In the genomic region with DNA sequence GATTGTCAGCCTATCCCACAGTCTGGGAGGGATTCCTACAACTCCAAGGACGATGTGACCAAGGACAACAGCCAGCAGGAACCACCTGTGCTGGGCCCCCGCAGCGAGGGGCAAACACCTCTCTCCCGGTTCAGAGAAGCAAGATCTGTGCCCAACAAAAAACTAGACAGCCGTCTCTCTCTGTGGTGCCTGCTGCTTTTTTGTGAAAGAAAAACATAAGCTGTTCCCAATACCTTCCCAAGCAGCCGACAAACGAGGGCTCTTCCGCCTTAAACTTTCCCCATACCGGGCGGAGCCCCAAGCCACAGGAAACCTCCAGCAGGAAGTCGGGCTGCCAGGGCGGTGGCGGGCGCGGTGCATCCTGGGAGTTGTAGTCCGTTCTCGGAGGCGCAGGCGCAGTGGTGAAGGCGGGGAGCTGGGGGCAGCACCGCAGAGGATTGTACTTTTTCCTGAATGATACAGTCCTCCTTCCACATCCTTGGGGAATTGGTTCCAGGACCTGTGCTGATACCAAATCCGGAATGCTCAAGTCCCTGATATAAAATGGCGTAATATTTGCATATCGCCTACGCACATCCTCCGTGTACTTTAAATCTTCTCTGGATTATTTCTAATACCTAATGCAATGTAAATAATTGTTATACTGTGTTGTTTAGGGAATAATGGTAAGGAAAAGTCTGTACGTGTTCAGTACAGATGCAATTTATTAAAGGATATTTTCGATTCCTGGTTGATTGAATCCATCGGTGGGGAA, we compare ENCODE assay signal across 1 cellular context.
TF ChIP-seq lines count a peak whose summit lies in the region.

No MANE protein-coding gene starts in this region.

TF ChIP-seq in HepG2, 621 proteins besides CTCF, POLR2A, EP300 and RAD21 (continued from another document and continues in another):
- TF ChIP-seq ZGPAT (CRISPR knock-in tag; IDR thresholded peaks at IDR 0.05), result peak; percentile 60
- peak; percentile 88; the same call in 1 of the 2 replicates for TF ChIP-seq ZNF33A (CRISPR knock-in tag; IDR thresholded peaks at IDR 0.05; ENCODE audit: borderline replicate concordance)
- no peak for TF ChIP-seq ZNF326 (CRISPR knock-in tag; IDR thresholded peaks at IDR 0.05; ENCODE audit: borderline replicate concordance)
- TF ChIP-seq ZNF234 (CRISPR knock-in tag; conservative IDR thresholded peaks at IDR 0.05), result no peak
- TF ChIP-seq HOXD1 (CRISPR knock-in tag; IDR thresholded peaks at IDR 0.05), result no peak
- TF ChIP-seq MLLT10 (CRISPR knock-in tag; IDR thresholded peaks at IDR 0.05), result no peak
- TF ChIP-seq ZNF713 (CRISPR knock-in tag; IDR thresholded peaks at IDR 0.05), result no peak
- TF ChIP-seq SMARCE1 (IDR thresholded peaks at IDR 0.05; ENCODE audit: borderline replicate concordance), result no peak
- TF ChIP-seq, protein P1, sequence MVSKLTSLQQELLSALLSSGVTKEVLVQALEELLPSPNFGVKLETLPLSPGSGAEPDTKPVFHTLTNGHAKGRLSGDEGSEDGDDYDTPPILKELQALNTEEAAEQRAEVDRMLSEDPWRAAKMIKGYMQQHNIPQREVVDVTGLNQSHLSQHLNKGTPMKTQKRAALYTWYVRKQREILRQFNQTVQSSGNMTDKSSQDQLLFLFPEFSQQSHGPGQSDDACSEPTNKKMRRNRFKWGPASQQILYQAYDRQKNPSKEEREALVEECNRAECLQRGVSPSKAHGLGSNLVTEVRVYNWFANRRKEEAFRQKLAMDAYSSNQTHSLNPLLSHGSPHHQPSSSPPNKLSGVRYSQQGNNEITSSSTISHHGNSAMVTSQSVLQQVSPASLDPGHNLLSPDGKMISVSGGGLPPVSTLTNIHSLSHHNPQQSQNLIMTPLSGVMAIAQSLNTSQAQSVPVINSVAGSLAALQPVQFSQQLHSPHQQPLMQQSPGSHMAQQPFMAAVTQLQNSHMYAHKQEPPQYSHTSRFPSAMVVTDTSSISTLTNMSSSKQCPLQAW (CRISPR knock-in tag; IDR thresholded peaks at IDR 0.05), result no peak
- TF ChIP-seq THAP11 (CRISPR knock-in tag; IDR thresholded peaks at IDR 0.05), result peak; percentile 98
- TF ChIP-seq, protein P2, sequence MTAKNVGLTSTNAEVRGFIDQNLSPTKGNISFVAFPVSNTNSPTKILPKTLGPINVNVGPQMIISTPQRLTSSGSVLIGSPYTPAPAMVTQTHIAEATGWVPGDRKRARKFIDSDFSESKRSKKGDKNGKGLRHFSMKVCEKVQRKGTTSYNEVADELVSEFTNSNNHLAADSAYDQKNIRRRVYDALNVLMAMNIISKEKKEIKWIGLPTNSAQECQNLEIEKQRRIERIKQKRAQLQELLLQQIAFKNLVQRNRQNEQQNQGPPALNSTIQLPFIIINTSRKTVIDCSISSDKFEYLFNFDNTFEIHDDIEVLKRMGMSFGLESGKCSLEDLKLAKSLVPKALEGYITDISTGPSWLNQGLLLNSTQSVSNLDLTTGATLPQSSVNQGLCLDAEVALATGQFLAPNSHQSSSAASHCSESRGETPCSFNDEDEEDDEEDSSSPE (CRISPR knock-in tag; IDR thresholded peaks at IDR 0.05), result peak; percentile 52; the same call in 1 of the 2 replicates
- no peak for TF ChIP-seq IKZF4 (CRISPR knock-in tag; IDR thresholded peaks at IDR 0.05; ENCODE audit: borderline replicate concordance, low read depth, not compliant biosample characterization)
- TF ChIP-seq ZNF660 (CRISPR knock-in tag; IDR thresholded peaks at IDR 0.05; ENCODE audit: borderline replicate concordance, low read depth), result no peak
- TF ChIP-seq SP4 (CRISPR knock-in tag; IDR thresholded peaks at IDR 0.05), result peak; percentile 45; the same call in 1 of the 2 replicates
- no peak for TF ChIP-seq ZBTB1 (CRISPR knock-in tag; IDR thresholded peaks at IDR 0.05; ENCODE audit: borderline replicate concordance)
- TF ChIP-seq, protein P3, sequence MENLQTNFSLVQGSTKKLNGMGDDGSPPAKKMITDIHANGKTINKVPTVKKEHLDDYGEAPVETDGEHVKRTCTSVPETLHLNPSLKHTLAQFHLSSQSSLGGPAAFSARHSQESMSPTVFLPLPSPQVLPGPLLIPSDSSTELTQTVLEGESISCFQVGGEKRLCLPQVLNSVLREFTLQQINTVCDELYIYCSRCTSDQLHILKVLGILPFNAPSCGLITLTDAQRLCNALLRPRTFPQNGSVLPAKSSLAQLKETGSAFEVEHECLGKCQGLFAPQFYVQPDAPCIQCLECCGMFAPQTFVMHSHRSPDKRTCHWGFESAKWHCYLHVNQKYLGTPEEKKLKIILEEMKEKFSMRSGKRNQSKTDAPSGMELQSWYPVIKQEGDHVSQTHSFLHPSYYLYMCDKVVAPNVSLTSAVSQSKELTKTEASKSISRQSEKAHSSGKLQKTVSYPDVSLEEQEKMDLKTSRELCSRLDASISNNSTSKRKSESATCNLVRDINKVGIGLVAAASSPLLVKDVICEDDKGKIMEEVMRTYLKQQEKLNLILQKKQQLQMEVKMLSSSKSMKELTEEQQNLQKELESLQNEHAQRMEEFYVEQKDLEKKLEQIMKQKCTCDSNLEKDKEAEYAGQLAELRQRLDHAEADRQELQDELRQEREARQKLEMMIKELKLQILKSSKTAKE (CRISPR knock-in tag; IDR thresholded peaks at IDR 0.05; ENCODE audit: borderline replicate concordance), result no peak
- no peak for TF ChIP-seq SSRP1 (CRISPR knock-in tag; IDR thresholded peaks at IDR 0.05)
- TF ChIP-seq WIZ (CRISPR knock-in tag; IDR thresholded peaks at IDR 0.05), result no peak
- no peak for TF ChIP-seq ZNF780A (CRISPR knock-in tag; IDR thresholded peaks at IDR 0.05)
- no peak for TF ChIP-seq RBAK (CRISPR knock-in tag; IDR thresholded peaks at IDR 0.05)
- TF ChIP-seq JUNB (CRISPR knock-in tag; IDR thresholded peaks at IDR 0.05; ENCODE audit: borderline replicate concordance), result no peak
- no peak for TF ChIP-seq FOXO1 (CRISPR knock-in tag; IDR thresholded peaks at IDR 0.05)
- peak; percentile 53; the same call in 1 of the 2 replicates for TF ChIP-seq TOE1 (CRISPR knock-in tag; IDR thresholded peaks at IDR 0.05)
- peak; percentile 13; the same call in 1 of the 2 replicates for TF ChIP-seq RXRB (CRISPR knock-in tag; IDR thresholded peaks at IDR 0.05; ENCODE audit: borderline replicate concordance)
- no peak for TF ChIP-seq ZFP41 (CRISPR knock-in tag; IDR thresholded peaks at IDR 0.05; ENCODE audit: borderline replicate concordance)
- TF ChIP-seq ADNP (CRISPR knock-in tag; IDR thresholded peaks at IDR 0.05), result no peak
- TF ChIP-seq ZSCAN21 (CRISPR knock-in tag; IDR thresholded peaks at IDR 0.05; ENCODE audit: borderline replicate concordance), result 0 out of 2 replicates have a peak, but pooled peaks have one; percentile 14
- TF ChIP-seq SETDB1 (CRISPR knock-in tag; IDR thresholded peaks at IDR 0.05; ENCODE audit: borderline replicate concordance), result no peak
- TF ChIP-seq CREM (IDR thresholded peaks at IDR 0.05), result peak; percentile 81
- TF ChIP-seq CREM (CRISPR knock-in tag; IDR thresholded peaks at IDR 0.05), result no peak
- TF ChIP-seq NFATC3 (CRISPR knock-in tag; IDR thresholded peaks at IDR 0.05), result no peak
- TF ChIP-seq ZSCAN29 (CRISPR knock-in tag; conservative IDR thresholded peaks at IDR 0.05), result no peak
- TF ChIP-seq, protein P4, sequence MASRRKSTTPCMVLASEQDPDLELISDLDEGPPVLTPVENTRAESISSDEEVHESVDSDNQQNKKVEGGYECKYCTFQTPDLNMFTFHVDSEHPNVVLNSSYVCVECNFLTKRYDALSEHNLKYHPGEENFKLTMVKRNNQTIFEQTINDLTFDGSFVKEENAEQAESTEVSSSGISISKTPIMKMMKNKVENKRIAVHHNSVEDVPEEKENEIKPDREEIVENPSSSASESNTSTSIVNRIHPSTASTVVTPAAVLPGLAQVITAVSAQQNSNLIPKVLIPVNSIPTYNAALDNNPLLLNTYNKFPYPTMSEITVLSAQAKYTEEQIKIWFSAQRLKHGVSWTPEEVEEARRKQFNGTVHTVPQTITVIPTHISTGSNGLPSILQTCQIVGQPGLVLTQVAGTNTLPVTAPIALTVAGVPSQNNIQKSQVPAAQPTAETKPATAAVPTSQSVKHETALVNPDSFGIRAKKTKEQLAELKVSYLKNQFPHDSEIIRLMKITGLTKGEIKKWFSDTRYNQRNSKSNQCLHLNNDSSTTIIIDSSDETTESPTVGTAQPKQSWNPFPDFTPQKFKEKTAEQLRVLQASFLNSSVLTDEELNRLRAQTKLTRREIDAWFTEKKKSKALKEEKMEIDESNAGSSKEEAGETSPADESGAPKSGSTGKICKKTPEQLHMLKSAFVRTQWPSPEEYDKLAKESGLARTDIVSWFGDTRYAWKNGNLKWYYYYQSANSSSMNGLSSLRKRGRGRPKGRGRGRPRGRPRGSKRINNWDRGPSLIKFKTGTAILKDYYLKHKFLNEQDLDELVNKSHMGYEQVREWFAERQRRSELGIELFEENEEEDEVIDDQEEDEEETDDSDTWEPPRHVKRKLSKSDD (CRISPR knock-in tag; IDR thresholded peaks at IDR 0.05; ENCODE audit: low read depth), result no peak
- TF ChIP-seq, protein P5, sequence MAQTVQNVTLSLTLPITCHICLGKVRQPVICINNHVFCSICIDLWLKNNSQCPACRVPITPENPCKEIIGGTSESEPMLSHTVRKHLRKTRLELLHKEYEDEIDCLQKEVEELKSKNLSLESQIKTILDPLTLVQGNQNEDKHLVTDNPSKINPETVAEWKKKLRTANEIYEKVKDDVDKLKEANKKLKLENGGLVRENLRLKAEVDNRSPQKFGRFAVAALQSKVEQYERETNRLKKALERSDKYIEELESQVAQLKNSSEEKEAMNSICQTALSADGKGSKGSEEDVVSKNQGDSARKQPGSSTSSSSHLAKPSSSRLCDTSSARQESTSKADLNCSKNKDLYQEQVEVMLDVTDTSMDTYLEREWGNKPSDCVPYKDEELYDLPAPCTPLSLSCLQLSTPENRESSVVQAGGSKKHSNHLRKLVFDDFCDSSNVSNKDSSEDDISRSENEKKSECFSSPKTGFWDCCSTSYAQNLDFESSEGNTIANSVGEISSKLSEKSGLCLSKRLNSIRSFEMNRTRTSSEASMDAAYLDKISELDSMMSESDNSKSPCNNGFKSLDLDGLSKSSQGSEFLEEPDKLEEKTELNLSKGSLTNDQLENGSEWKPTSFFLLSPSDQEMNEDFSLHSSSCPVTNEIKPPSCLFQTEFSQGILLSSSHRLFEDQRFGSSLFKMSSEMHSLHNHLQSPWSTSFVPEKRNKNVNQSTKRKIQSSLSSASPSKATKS (CRISPR knock-in tag; IDR thresholded peaks at IDR 0.05), result no peak
- TF ChIP-seq ZNF292 (CRISPR knock-in tag; IDR thresholded peaks at IDR 0.05; ENCODE audit: borderline replicate concordance, low read depth), result 0 out of 2 replicates have a peak, but pooled peaks have one; percentile 34
- TF ChIP-seq NFIC (IDR thresholded peaks at IDR 0.05; ENCODE audit: low read length), result no peak
- TF ChIP-seq ZNF484 (CRISPR knock-in tag; IDR thresholded peaks at IDR 0.05; ENCODE audit: borderline replicate concordance, low read depth), result no peak
- peak; percentile 42; the same call in 1 of the 2 replicates for TF ChIP-seq SP5 (CRISPR knock-in tag; IDR thresholded peaks at IDR 0.05; ENCODE audit: borderline replicate concordance, low read depth)
- no peak for TF ChIP-seq ZNF512 (CRISPR knock-in tag; IDR thresholded peaks at IDR 0.05)
- no peak for TF ChIP-seq GTF3A (CRISPR knock-in tag; conservative IDR thresholded peaks at IDR 0.05)
- peak; percentile 84; the same call in 1 of the 2 replicates for TF ChIP-seq ZNF850 (CRISPR knock-in tag; conservative IDR thresholded peaks at IDR 0.05)
- TF ChIP-seq PITX1 (CRISPR knock-in tag; IDR thresholded peaks at IDR 0.05), result peak; percentile 16; the same call in 1 of the 2 replicates
- no peak for TF ChIP-seq RAD51 (IDR thresholded peaks at IDR 0.05; ENCODE audit: borderline replicate concordance)
- peak; percentile 78; the same call in 1 of the 2 replicates for TF ChIP-seq NR2C2 (CRISPR knock-in tag; IDR thresholded peaks at IDR 0.05; ENCODE audit: borderline replicate concordance)
- peak; percentile 32; the same call in 1 of the 2 replicates for TF ChIP-seq IRF2 (CRISPR knock-in tag; IDR thresholded peaks at IDR 0.05)
- peak; percentile 69; the same call in 1 of the 2 replicates for TF ChIP-seq ESRRA (CRISPR knock-in tag; IDR thresholded peaks at IDR 0.05; ENCODE audit: low read depth)
- no peak for TF ChIP-seq ZNF703 (CRISPR knock-in tag; IDR thresholded peaks at IDR 0.05; ENCODE audit: borderline replicate concordance)
- TF ChIP-seq ZNF180 (CRISPR knock-in tag; IDR thresholded peaks at IDR 0.05; ENCODE audit: borderline replicate concordance, low read depth), result no peak
- peak; percentile 65; the same call in 1 of the 2 replicates for TF ChIP-seq ZNF501 (CRISPR knock-in tag; IDR thresholded peaks at IDR 0.05)
